In genomic region chr7:6008668-6009611, GRCh38 we compare ENCODE assay signal across 8 cellular contexts. TPM values are rescaled to one million over a fixed set of nuclear protein-coding genes. Genes with fewer than 3 reads are reported as not detected.
DNase-seq lines count a peak whose midpoint lies in the region; TF ChIP-seq lines count a peak whose summit lies in the region.

TSS of gene AIMP2 (plus strand) at chr7:6009272. CDS start at chr7:6009364, 92 bp downstream.
A gene with protein sequence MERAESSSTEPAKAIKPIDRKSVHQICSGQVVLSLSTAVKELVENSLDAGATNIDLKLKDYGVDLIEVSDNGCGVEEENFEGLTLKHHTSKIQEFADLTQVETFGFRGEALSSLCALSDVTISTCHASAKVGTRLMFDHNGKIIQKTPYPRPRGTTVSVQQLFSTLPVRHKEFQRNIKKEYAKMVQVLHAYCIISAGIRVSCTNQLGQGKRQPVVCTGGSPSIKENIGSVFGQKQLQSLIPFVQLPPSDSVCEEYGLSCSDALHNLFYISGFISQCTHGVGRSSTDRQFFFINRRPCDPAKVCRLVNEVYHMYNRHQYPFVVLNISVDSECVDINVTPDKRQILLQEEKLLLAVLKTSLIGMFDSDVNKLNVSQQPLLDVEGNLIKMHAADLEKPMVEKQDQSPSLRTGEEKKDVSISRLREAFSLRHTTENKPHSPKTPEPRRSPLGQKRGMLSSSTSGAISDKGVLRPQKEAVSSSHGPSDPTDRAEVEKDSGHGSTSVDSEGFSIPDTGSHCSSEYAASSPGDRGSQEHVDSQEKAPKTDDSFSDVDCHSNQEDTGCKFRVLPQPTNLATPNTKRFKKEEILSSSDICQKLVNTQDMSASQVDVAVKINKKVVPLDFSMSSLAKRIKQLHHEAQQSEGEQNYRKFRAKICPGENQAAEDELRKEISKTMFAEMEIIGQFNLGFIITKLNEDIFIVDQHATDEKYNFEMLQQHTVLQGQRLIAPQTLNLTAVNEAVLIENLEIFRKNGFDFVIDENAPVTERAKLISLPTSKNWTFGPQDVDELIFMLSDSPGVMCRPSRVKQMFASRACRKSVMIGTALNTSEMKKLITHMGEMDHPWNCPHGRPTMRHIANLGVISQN (minus strand): TSS chr7:6009049. CDS start chr7:6009019, 30 bp downstream.

- no peaks in the 10 kb centered on the region for H3K27me3 ChIP-seq in effector memory CD4-positive, alpha-beta T cell (replicated peaks; ENCODE audit: control insufficient read depth, insufficient read depth, low read length, poor library complexity, severe bottlenecking)

- no peaks in the 10 kb centered on the region for H3K9me3 ChIP-seq in effector memory CD4-positive, alpha-beta T cell (ENCODE audit: control insufficient read depth, low read length)

- DNase-seq in COR-L47 (lab: John Stamatoyannopoulos, UW) (peak; percentile 98), GM20000 (ENCODE audit: low spot score) (peak; percentile 95), HT-29 (ENCODE audit: low spot score) (peak; percentile 100), NOMO-1 (lab: John Stamatoyannopoulos, UW; ENCODE audit: unreplicated experiment in 2 of 2) (peak; percentile 95 to 96), medulla oblongata (ENCODE audit: extremely low spot score) (peak; percentile 100)
- peak; percentile 92 to 96 (median 95) for DNase-seq in effector memory CD4-positive, alpha-beta T cell
- peak; percentile 94 for DNase-seq in stimulated activated CD8-positive, alpha-beta memory T cell treated with anti-CD3 and anti-CD28 coated beads, Interleukin-12 subunit alpha, Interleukin-12 subunit beta, amount 100 ng/mL, for 1 hour (ENCODE audit: low read depth)

- TF ChIP-seq CTCF in GM20000 (IDR thresholded peaks at IDR 0.05; ENCODE audit: extremely low read depth, missing control alignments), result no peak

- H3K4me3 ChIP-seq in effector memory CD4-positive, alpha-beta T cell (ENCODE audit: insufficient read depth, low read depth, low read length, poor library complexity, severe bottlenecking), result peak within 1 kb of the TSS; percentile 98

- POLR2A ChIA-PET in activated CD8-positive, alpha-beta memory T cell treated with anti-CD3 and anti-CD28 coated beads for 36 hours (lab: Charles Lee), result interaction anchor here (0.6 kb wide), 1 partner anchor 187 kb away, joined by 7 read pairs; no protein-coding TSS in a partner anchor

- CTCF ChIA-PET in activated CD8-positive, alpha-beta memory T cell treated with anti-CD3 and anti-CD28 coated beads for 36 hours (lab: Charles Lee), result interaction anchor here (0.8 kb wide), 1 partner anchor 302 kb away, joined by 3 read pairs; no protein-coding TSS in a partner anchor

- peaks cover 6% of the 10 kb centered on the region for H3K36me3 ChIP-seq in effector memory CD4-positive, alpha-beta T cell (ENCODE audit: control insufficient read depth, insufficient read depth, low read length)

- peaks cover 4% of the 10 kb centered on the region for H3K4me1 ChIP-seq in effector memory CD4-positive, alpha-beta T cell (ENCODE audit: control insufficient read depth, insufficient read depth, low read length, poor library complexity, severe bottlenecking)

- peak within 1 kb of the TSS; percentile 88 for H3K27ac ChIP-seq in effector memory CD4-positive, alpha-beta T cell (ENCODE audit: insufficient read depth, low read length, poor library complexity, severe bottlenecking)

RNA-seq across cellular contexts. Expression of gene AIMP2, which starts in this region (rescaled TPM):
- 98.3 and 116 TPM in 2 replicates for total RNA-seq in HT-29 (2014; rRNA removed; shearing (Covaris generic))
- total RNA-seq in activated CD8-positive, alpha-beta memory T cell treated with anti-CD3 and anti-CD28 coated beads for 36 hours, result 10 to 100 TPM; 77.0 to 80.8 TPM

RNA-seq across cellular contexts. Expression of the second gene that starts in this region (rescaled TPM):
- 9.8 and 13.1 TPM in 2 replicates for total RNA-seq in HT-29 (2014; rRNA removed; shearing (Covaris generic))
- total RNA-seq in activated CD8-positive, alpha-beta memory T cell treated with anti-CD3 and anti-CD28 coated beads for 36 hours, result 10 to 100 TPM; 24.5 to 26.7 TPM

Comparison
In these comparisons a context has a peak if more than half of its experiments do, and no peak if none do; other contexts are left out.
1. Peak in every context shown above with its lines: DNase-seq, H3K4me3 ChIP-seq and H3K27ac ChIP-seq.